Comparison of ENCODE assay signal across 1 cellular context in genomic region chr7:105958037-105958436, GRCh38.
TF ChIP-seq lines count a peak whose summit lies in the region.

No MANE protein-coding gene starts in this region.

TF ChIP-seq in H1, 55 proteins besides CTCF, POLR2A, EP300 and RAD21 (continued from another document):
- TF ChIP-seq EGR1 (IDR thresholded peaks at IDR 0.05; ENCODE audit: borderline replicate concordance, low read depth, low read length), result no peak
- no peak for TF ChIP-seq MAFK (IDR thresholded peaks at IDR 0.05; ENCODE audit: low read depth, low read length)
- no peak for TF ChIP-seq SP4 (IDR thresholded peaks at IDR 0.05; ENCODE audit: low read length)
- TF ChIP-seq ATF2 (IDR thresholded peaks at IDR 0.05; ENCODE audit: low read length), result no peak
- no peak for TF ChIP-seq CBX5 (IDR thresholded peaks at IDR 0.05; ENCODE audit: low read depth, low read length)
- no peak for TF ChIP-seq NANOG (IDR thresholded peaks at IDR 0.05; ENCODE audit: insufficient read depth, low read depth, low read length, poor library complexity, severe bottlenecking)
- no peak for TF ChIP-seq SIRT6 (IDR thresholded peaks at IDR 0.05; ENCODE audit: low read length)
- no peak for TF ChIP-seq RXRA (IDR thresholded peaks at IDR 0.05; ENCODE audit: insufficient read depth, low read depth, low read length)
- TF ChIP-seq FOSL1 (IDR thresholded peaks at IDR 0.05; ENCODE audit: insufficient read depth, low read depth, low read length), result no peak
- no peak for TF ChIP-seq TBP (IDR thresholded peaks at IDR 0.05; ENCODE audit: low read depth, low read length)
- no peak for TF ChIP-seq SIX5 (IDR thresholded peaks at IDR 0.05; ENCODE audit: low read depth, low read length)
- TF ChIP-seq TAF7 (optimal IDR thresholded peaks at IDR 0.05; ENCODE audit: borderline replicate concordance, low read depth, low read length), result no peak
- TF ChIP-seq RFX5 (IDR thresholded peaks at IDR 0.05; ENCODE audit: borderline replicate concordance, low read depth, low read length), result no peak
- TF ChIP-seq CREB1 (IDR thresholded peaks at IDR 0.05), result no peak
TF ChIP-seq in H1: peak in this region for 0.
